Comparison of ENCODE assay signal across 28 cellular contexts in the genomic region with DNA sequence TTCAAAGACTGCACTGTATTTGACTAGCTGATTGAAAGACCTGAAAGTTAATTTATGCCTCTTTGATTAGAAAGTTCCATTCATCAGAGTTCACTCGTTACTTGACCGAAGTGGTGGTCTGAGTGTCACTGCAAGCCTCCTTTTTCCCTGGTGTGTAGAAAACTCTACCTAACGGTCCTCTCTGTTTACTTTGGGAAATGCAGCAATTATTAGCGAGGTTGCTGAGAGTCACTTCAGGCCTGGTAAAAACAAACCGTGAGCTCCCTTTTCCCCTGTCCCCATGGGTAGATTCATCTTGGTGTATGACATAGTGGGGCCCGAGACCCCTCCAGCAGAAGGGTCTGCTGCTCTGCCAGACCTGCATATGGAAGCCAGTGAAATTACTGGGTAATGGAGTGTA.
"Had no signal": no experiment of that assay in that cellular context is flagged by ENCODE, and none has a peak within 500 bp of the region (broad histone marks: within the 10 kb centered on the region; RNA-seq: fewer than 3 reads in every experiment).

No MANE protein-coding gene starts in this region.

- H3K9me3 Mint-ChIP-seq: activated B cell treated with CpG ODN at 0.5 μM for 24 hours; activated CD4-positive, alpha-beta T cell treated with anti-CD3 and anti-CD28 coated beads, Interleukin-2, amount 10 ng/mL, durations not matched to agents 24 days and 14 days; activated naive CD4-positive, alpha-beta T cell treated with anti-CD3 and anti-CD28 coated beads, Interleukin-2, amount 50 U/mL, for 72 hours; activated naive CD8-positive, alpha-beta T cell treated with anti-CD3 and anti-CD28 coated beads, Interleukin-2, amount 50 U/mL, for 24 hours; activated T-cell treated with anti-CD3 and anti-CD28 coated beads, Interleukin-2, amount 50 U/mL, for 24 hours; activated T-helper 1 cell treated with anti-CD3 and anti-CD28 coated beads, Interleukin-12 subunit alpha, Interleukin-12 subunit beta, Interleukin-2, Interleukin-4 antibody, amounts not matched to agents 30 ng/mL and 10 ng/mL and 1 ng/mL, durations not matched to agents 14 hours and 24 hours and 36 hours; T-helper 1 cell treated with Interleukin-12 subunit alpha and Interleukin-12 subunit beta and Interleukin-4 antibody, amounts not matched to agents 30 μg/mL and 1 μg/mL, for 36 hours had no signal

- H3K27ac ChIP-seq: ascending aorta, body of pancreas, KMS-11 had no signal

- H3K9me3 ChIP-seq: ascending aorta, body of pancreas, SJSA1 had no signal

- H3K4me3 Mint-ChIP-seq: activated B cell treated with CpG ODN at 0.5 μM for 24 hours; activated CD4-positive, alpha-beta T cell treated with anti-CD3 and anti-CD28 coated beads, Interleukin-2, amount 10 ng/mL, durations not matched to agents 24 days and 14 days; activated CD8-positive, alpha-beta memory T cell treated with anti-CD3 and anti-CD28 coated beads, Interleukin-2, amount 10 ng/mL, durations not matched to agents 7 days and 5 days; activated naive CD8-positive, alpha-beta T cell treated with anti-CD3 and anti-CD28 coated beads, Interleukin-2, amount 50 U/mL, for 24 hours; activated T-cell treated with anti-CD3 and anti-CD28 coated beads, Interleukin-2, amount 50 U/mL, for 24 hours; activated T-helper 1 cell treated with anti-CD3 and anti-CD28 coated beads, Interleukin-12 subunit alpha, Interleukin-12 subunit beta, Interleukin-2, Interleukin-4 antibody, amounts not matched to agents 30 ng/mL and 10 ng/mL and 1 ng/mL, durations not matched to agents 14 hours and 24 hours and 36 hours; T-helper 1 cell treated with Interleukin-12 subunit alpha and Interleukin-12 subunit beta and Interleukin-4 antibody, amounts not matched to agents 30 μg/mL and 1 μg/mL, for 36 hours had no signal

- DNase-seq: activated B cell treated with CpG ODN at 0.5 μM for 24 hours; activated CD4-positive, alpha-beta T cell treated with anti-CD3 and anti-CD28 coated beads for 1 hour; activated CD4-positive, alpha-beta T cell treated with anti-CD3 and anti-CD28 coated beads, Interleukin-2, amount 10 ng/mL, durations not matched to agents 24 days and 14 days; activated CD4-positive, alpha-beta T cell treated with anti-CD3 and anti-CD28 coated beads, Interleukin-2, amount 50 U/mL, for 48 hours; activated CD8-positive, alpha-beta memory T cell treated with anti-CD3 and anti-CD28 coated beads, Interleukin-2, amount 10 ng/mL, durations not matched to agents 7 days and 5 days; activated effector memory CD4-positive, alpha-beta T cell treated with anti-CD3 and anti-CD28 coated beads, Interleukin-2, amount 50 U/mL, for 16 hours; activated naive CD4-positive, alpha-beta T cell treated with Interleukin-2 at 50 U/mL for 16 hours; activated naive CD8-positive, alpha-beta T cell treated with anti-CD3 and anti-CD28 coated beads, Interleukin-2, amount 50 U/mL, for 24 hours; activated T-cell treated with anti-CD3 and anti-CD28 coated beads, Interleukin-2, amount 50 U/mL, for 24 hours; amniotic stem cell; body of pancreas; central memory CD4-positive, alpha-beta T cell; NCI-H1092; NCI-H1930; NCI-H345; NCI-H510A; NCI-H526 treated with DMSO at 0.1 percent for 48 hours; NCI-H82; PC-3; SHP77; SW 1271 had no signal

- H3K27me3 ChIP-seq: ascending aorta, body of pancreas, SJSA1 had no signal

- H3K27ac Mint-ChIP-seq: activated B cell treated with CpG ODN at 0.5 μM for 24 hours; activated CD4-positive, alpha-beta T cell treated with anti-CD3 and anti-CD28 coated beads, Interleukin-2, amount 10 ng/mL, durations not matched to agents 24 days and 14 days; activated CD8-positive, alpha-beta memory T cell treated with anti-CD3 and anti-CD28 coated beads, Interleukin-2, amount 10 ng/mL, durations not matched to agents 7 days and 5 days; activated naive CD4-positive, alpha-beta T cell treated with anti-CD3 and anti-CD28 coated beads, Interleukin-2, amount 50 U/mL, for 72 hours; activated naive CD8-positive, alpha-beta T cell treated with anti-CD3 and anti-CD28 coated beads, Interleukin-2, amount 50 U/mL, for 24 hours; activated T-cell treated with anti-CD3 and anti-CD28 coated beads, Interleukin-2, amount 50 U/mL, for 24 hours; activated T-helper 1 cell treated with anti-CD3 and anti-CD28 coated beads, Interleukin-12 subunit alpha, Interleukin-12 subunit beta, Interleukin-2, Interleukin-4 antibody, amounts not matched to agents 30 ng/mL and 10 ng/mL and 1 ng/mL, durations not matched to agents 14 hours and 24 hours and 36 hours; T-helper 1 cell treated with Interleukin-12 subunit alpha and Interleukin-12 subunit beta and Interleukin-4 antibody, amounts not matched to agents 30 μg/mL and 1 μg/mL, for 36 hours had no signal

- H3K36me3 ChIP-seq: ascending aorta, SJSA1 had no signal

- H3K27me3 Mint-ChIP-seq: activated naive CD8-positive, alpha-beta T cell treated with anti-CD3 and anti-CD28 coated beads, Interleukin-2, amount 50 U/mL, for 24 hours had no signal

- H3K36me3 Mint-ChIP-seq: activated CD8-positive, alpha-beta memory T cell treated with anti-CD3 and anti-CD28 coated beads, Interleukin-2, amount 10 ng/mL, durations not matched to agents 7 days and 5 days; activated naive CD4-positive, alpha-beta T cell treated with anti-CD3 and anti-CD28 coated beads, Interleukin-2, amount 50 U/mL, for 72 hours had no signal

- ATAC-seq: activated CD8-positive, alpha-beta memory T cell treated with anti-CD3 and anti-CD28 coated beads, Interleukin-2, amount 10 ng/mL, durations not matched to agents 7 days and 5 days; activated naive CD4-positive, alpha-beta T cell treated with anti-CD3 and anti-CD28 coated beads, Interleukin-2, amount 50 U/mL, for 72 hours; activated naive CD8-positive, alpha-beta T cell treated with anti-CD3 and anti-CD28 coated beads, Interleukin-2, amount 50 U/mL, for 24 hours; body of pancreas; PC-3; SK-N-SH treated with all-trans-retinoic acid at 6 μM for 48 hours had no signal

- H3K4me3 ChIP-seq: ascending aorta, body of pancreas, SJSA1 had no signal

- H3K4me1 Mint-ChIP-seq: activated B cell treated with CpG ODN at 0.5 μM for 24 hours; activated CD4-positive, alpha-beta T cell treated with anti-CD3 and anti-CD28 coated beads, Interleukin-2, amount 10 ng/mL, durations not matched to agents 24 days and 14 days; activated CD8-positive, alpha-beta memory T cell treated with anti-CD3 and anti-CD28 coated beads, Interleukin-2, amount 10 ng/mL, durations not matched to agents 7 days and 5 days; activated naive CD8-positive, alpha-beta T cell treated with anti-CD3 and anti-CD28 coated beads, Interleukin-2, amount 50 U/mL, for 24 hours had no signal

- H3K4me1 ChIP-seq: ascending aorta had no signal

- H3K9ac ChIP-seq: KMS-11 had no signal
